9 cellular contexts compared by ENCODE assay signal in the genomic region with DNA sequence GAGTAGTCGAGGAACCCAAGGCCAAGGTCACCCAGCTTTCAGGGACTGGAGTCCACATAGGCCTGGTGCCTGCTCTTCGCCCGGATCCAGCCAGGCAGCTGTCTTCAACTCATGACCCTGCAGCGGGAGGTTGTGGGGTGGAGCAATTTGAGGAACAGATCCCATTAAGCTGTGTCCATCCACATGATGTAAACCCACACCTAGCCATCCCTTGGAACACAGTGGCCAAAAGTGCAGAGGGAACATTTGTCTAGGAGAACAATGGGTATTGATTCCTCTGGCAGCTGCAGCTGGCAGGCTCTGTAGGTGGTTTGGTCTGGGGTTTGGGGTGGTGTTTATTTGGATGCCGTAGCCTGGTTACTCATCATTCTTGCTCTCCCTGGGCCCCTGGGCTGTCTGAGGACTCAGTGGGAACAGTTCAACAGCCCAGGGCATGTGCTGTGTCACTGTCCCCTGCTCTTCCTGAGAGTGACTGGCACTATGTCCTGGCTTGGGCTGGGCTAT.
DNase-seq lines count a peak whose midpoint lies in the region; ATAC-seq, FAIRE-seq and TF ChIP-seq lines count a peak whose summit lies in the region.
"Had no signal": no experiment of that assay in that cellular context is flagged by ENCODE, and none has a peak within 500 bp of the region (broad histone marks: within the 10 kb centered on the region; RNA-seq: fewer than 3 reads in every experiment).

No MANE protein-coding gene starts in this region.

- H3K9me3 ChIP-seq in SJSA1 (replicated peaks) (no peaks in the 10 kb centered on the region), HepG2 (ENCODE audit: low read length) (no peaks in the 10 kb centered on the region)
- H3K9me3 ChIP-seq: ascending aorta had no signal

- H3K27ac ChIP-seq in SJSA1 (peak overlapping the region; percentile 49), HepG2 (ENCODE audit: extremely low read length, insufficient read depth, low read length) (no peak overlapping the region)
- H3K27ac ChIP-seq: ascending aorta had no signal

- no peak for FAIRE-seq in HepG2 (lab: Jason Lieb, UNC)

- no peaks in the 10 kb centered on the region for H3K36me3 ChIP-seq in SJSA1
- no peaks in the 10 kb centered on the region for H3K36me3 ChIP-seq in HepG2 (replicated peaks in 1 of 2; ENCODE audit: control insufficient read depth in 1 of 2, insufficient read depth in 2 of 2, low read length in 2 of 2)
- H3K36me3 ChIP-seq: ascending aorta had no signal

- TF ChIP-seq EP300 in HepG2 (IDR thresholded peaks at IDR 0.05; ENCODE audit: low read depth in 2 of 2, low read length in 2 of 2): no peak
- TF ChIP-seq EP300 in HepG2 (CRISPR knock-in tag; IDR thresholded peaks at IDR 0.05; ENCODE audit: borderline replicate concordance): no peak

- TF ChIP-seq POLR2A in HepG2 (IDR thresholded peaks at IDR 0.05; ENCODE audit: insufficient read depth in 1 of 2, low read depth in 2 of 2, low read length in 2 of 2): no peak

- no peak for TF ChIP-seq CTCF in HepG2 (CRISPR knock-in tag; IDR thresholded peaks at IDR 0.05)

- no peak overlapping the region for H3K4me3 ChIP-seq in SJSA1
- no peak overlapping the region for H3K4me3 ChIP-seq in HepG2 (replicated peaks in 1 of 3; ENCODE audit: insufficient read depth in 1 of 3, low read depth in 2 of 3, low read length in 3 of 3)
- H3K4me3 ChIP-seq: ascending aorta had no signal

- no peak overlapping the region for H2AFZ ChIP-seq in HepG2 (ENCODE audit: low read length)

- peaks cover 25% of the 10 kb centered on the region for H3K4me1 ChIP-seq in SJSA1 (replicated peaks)
- H3K4me1 ChIP-seq in HepG2 (ENCODE audit: insufficient read depth, low read length): no peaks in the 10 kb centered on the region
- H3K4me1 ChIP-seq: ascending aorta had no signal

- H3K4me2 ChIP-seq in HepG2 (ENCODE audit: low read depth, low read length): no peak overlapping the region

- ATAC-seq in HepG2 (peak; percentile 32), HG02981 (IDR thresholded peaks at IDR 0.05; ENCODE audit: unreplicated experiment) (no peak)

- WGBS in HepG2 (ENCODE audit: low lambda C conversion rate): 20% methylated on average over 4 of the region's 5 CpGs

- no peaks in the 10 kb centered on the region for H3K27me3 ChIP-seq in SJSA1 (replicated peaks)
- peaks cover 4 to 17% of the 10 kb centered on the region in 2 experiments; a peak in 2 of 5 replicates for H3K27me3 ChIP-seq in HepG2 (ENCODE audit: control insufficient read depth in 1 of 2, insufficient read depth in 2 of 2, low read length in 2 of 2)
- H3K27me3 ChIP-seq: ascending aorta had no signal

- intact Hi-C loops in HepG2 (cut with micrococcal nuclease; ENCODE audit: unreplicated experiment): no loop called here

- no peak for TF ChIP-seq RAD21 in HepG2 (CRISPR knock-in tag; IDR thresholded peaks at IDR 0.05)

- no TSS peak for BruUV-seq in HepG2 (replicated peaks; lab: Mats Ljungman, UMichigan)

- POLR2A ChIA-PET in HepG2 (lab: Yijun Ruan, JAX): no interaction called here

- no peaks in the 10 kb centered on the region; the same call in 1 of the 2 replicates for H4K20me1 ChIP-seq in HepG2 (ENCODE audit: insufficient read depth, low read length)

- CTCF ChIA-PET in HepG2 (lab: Yijun Ruan, JAX; ENCODE audit: low intra/inter-chr PET ratio, low total read pairs): no interaction called here

- in situ Hi-C loops in HepG2 (cut with HindIII; ENCODE audit: extremely low pct_ligation_motif_present, low pct_unique_long_range_greater_than_20kb): no loop called here

- H3K9ac ChIP-seq in HepG2 (ENCODE audit: insufficient read depth, low read depth, low read length): no peak overlapping the region

- peak; percentile 34 for DNase-seq in Ammon's horn (ENCODE audit: low spot score)
- peak; percentile 34 for DNase-seq in NCI-H1092 (lab: John Stamatoyannopoulos, UW)
- DNase-seq in SJSA1 (ENCODE audit: low read depth in 1 of 2, low spot score in 2 of 2): peak; percentile 71 to 73
- no peak for DNase-seq in HepG2 (ENCODE audit: low spot score)
- DNase-seq in germinal center (ENCODE audit: low spot score): no peak
- no peak for DNase-seq in middle frontal gyrus (ENCODE audit: extremely low spot score, low spot score)
- DNase-seq in NCI-H2227 treated with DMSO at 0.1 percent for 48 hours (lab: John Stamatoyannopoulos, UW): no peak

- H3K79me2 ChIP-seq in HepG2 (ENCODE audit: insufficient read depth, low read length): no peaks in the 10 kb centered on the region

TF ChIP-seq in HepG2, 621 proteins besides CTCF, POLR2A, EP300 and RAD21 (continues in another document):
- TF ChIP-seq ZNF234 (CRISPR knock-in tag; conservative IDR thresholded peaks at IDR 0.05) (no peak), SP5 (CRISPR knock-in tag; IDR thresholded peaks at IDR 0.05; ENCODE audit: borderline replicate concordance, low read depth) (no peak), STAG1 (CRISPR knock-in tag; IDR thresholded peaks at IDR 0.05) (no peak), GRHL1 (CRISPR knock-in tag; conservative IDR thresholded peaks at IDR 0.05) (no peak), ZFP1 (CRISPR knock-in tag; IDR thresholded peaks at IDR 0.05) (no peak), HOXA3 (CRISPR knock-in tag; IDR thresholded peaks at IDR 0.05) (no peak), TAF15 (IDR thresholded peaks at IDR 0.05; ENCODE audit: low read depth, low read length, poor library complexity, severe bottlenecking) (no peak), NAIF1 (CRISPR knock-in tag; IDR thresholded peaks at IDR 0.05; ENCODE audit: borderline replicate concordance) (no peak), RBFOX2 (IDR thresholded peaks at IDR 0.05; ENCODE audit: low read depth, low read length) (no peak), ZNF496 (CRISPR knock-in tag; IDR thresholded peaks at IDR 0.05; ENCODE audit: insufficient replicate concordance) (no peak), NCOA5 (CRISPR knock-in tag; IDR thresholded peaks at IDR 0.05) (no peak), ZNF777 (CRISPR knock-in tag; IDR thresholded peaks at IDR 0.05) (no peak)
- TF ChIP-seq, protein P1, sequence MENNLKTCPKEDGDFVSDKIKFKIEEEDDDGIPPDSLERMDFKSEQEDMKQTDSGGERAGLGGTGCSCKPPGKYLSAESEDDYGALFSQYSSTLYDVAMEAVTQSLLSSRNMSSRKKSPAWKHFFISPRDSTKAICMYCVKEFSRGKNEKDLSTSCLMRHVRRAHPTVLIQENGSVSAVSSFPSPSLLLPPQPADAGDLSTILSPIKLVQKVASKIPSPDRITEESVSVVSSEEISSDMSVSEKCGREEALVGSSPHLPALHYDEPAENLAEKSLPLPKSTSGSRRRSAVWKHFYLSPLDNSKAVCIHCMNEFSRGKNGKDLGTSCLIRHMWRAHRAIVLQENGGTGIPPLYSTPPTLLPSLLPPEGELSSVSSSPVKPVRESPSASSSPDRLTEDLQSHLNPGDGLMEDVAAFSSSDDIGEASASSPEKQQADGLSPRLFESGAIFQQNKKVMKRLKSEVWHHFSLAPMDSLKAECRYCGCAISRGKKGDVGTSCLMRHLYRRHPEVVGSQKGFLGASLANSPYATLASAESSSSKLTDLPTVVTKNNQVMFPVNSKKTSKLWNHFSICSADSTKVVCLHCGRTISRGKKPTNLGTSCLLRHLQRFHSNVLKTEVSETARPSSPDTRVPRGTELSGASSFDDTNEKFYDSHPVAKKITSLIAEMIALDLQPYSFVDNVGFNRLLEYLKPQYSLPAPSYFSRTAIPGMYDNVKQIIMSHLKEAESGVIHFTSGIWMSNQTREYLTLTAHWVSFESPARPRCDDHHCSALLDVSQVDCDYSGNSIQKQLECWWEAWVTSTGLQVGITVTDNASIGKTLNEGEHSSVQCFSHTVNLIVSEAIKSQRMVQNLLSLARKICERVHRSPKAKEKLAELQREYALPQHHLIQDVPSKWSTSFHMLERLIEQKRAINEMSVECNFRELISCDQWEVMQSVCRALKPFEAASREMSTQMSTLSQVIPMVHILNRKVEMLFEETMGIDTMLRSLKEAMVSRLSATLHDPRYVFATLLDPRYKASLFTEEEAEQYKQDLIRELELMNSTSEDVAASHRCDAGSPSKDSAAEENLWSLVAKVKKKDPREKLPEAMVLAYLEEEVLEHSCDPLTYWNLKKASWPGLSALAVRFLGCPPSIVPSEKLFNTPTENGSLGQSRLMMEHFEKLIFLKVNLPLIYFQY (CRISPR knock-in tag; IDR thresholded peaks at IDR 0.05; ENCODE audit: borderline replicate concordance): no peak
- TF ChIP-seq, protein P2, sequence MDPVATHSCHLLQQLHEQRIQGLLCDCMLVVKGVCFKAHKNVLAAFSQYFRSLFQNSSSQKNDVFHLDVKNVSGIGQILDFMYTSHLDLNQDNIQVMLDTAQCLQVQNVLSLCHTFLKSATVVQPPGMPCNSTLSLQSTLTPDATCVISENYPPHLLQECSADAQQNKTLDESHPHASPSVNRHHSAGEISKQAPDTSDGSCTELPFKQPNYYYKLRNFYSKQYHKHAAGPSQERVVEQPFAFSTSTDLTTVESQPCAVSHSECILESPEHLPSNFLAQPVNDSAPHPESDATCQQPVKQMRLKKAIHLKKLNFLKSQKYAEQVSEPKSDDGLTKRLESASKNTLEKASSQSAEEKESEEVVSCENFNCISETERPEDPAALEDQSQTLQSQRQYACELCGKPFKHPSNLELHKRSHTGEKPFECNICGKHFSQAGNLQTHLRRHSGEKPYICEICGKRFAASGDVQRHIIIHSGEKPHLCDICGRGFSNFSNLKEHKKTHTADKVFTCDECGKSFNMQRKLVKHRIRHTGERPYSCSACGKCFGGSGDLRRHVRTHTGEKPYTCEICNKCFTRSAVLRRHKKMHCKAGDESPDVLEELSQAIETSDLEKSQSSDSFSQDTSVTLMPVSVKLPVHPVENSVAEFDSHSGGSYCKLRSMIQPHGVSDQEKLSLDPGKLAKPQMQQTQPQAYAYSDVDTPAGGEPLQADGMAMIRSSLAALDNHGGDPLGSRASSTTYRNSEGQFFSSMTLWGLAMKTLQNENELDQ (CRISPR knock-in tag; IDR thresholded peaks at IDR 0.05; ENCODE audit: borderline replicate concordance): no peak

Comparison
In these comparisons a context has a peak if more than half of its experiments do, and no peak if none do; other contexts are left out.
1. DNase-seq: peak in Ammon's horn (single experiment), NCI-H1092 (single experiment) and SJSA1 (2 of 2); none in HepG2 (single experiment), germinal center (single experiment), middle frontal gyrus (single experiment) and NCI-H2227 treated with DMSO at 0.1 percent for 48 hours (single experiment).